1 cellular context compared by ENCODE assay signal in the genomic region with DNA sequence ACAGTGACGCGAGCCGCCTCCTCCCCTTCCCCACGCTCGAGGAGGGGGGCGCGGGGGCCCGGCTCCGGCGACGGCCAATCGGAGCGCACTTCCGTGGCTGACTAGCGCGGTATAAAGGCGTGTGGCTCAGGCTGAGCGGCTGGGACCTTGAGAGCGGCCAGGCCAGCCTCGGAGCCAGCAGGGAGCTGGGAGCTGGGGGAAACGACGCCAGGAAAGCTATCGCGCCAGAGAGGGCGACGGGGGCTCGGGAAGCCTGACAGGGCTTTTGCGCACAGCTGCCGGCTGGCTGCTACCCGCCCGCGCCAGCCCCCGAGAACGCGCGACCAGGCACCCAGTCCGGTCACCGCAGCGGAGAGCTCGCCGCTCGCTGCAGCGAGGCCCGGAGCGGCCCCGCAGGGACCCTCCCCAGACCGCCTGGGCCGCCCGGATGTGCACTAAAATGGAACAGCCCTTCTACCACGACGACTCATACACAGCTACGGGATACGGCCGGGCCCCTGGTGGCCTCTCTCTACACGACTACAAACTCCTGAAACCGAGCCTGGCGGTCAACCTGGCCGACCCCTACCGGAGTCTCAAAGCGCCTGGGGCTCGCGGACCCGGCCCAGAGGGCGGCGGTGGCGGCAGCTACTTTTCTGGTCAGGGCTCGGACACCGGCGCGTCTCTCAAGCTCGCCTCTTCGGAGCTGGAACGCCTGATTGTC.
TF ChIP-seq lines count a peak whose summit lies in the region.

A gene (plus strand): TSS at position 142 of the 703 bp plus-strand sequence. CDS start 286 bp downstream, at position 428.

TF ChIP-seq in HepG2, 621 proteins besides CTCF, POLR2A, EP300 and RAD21 (continued from another document and continues in another):
- TF ChIP-seq, protein P1, sequence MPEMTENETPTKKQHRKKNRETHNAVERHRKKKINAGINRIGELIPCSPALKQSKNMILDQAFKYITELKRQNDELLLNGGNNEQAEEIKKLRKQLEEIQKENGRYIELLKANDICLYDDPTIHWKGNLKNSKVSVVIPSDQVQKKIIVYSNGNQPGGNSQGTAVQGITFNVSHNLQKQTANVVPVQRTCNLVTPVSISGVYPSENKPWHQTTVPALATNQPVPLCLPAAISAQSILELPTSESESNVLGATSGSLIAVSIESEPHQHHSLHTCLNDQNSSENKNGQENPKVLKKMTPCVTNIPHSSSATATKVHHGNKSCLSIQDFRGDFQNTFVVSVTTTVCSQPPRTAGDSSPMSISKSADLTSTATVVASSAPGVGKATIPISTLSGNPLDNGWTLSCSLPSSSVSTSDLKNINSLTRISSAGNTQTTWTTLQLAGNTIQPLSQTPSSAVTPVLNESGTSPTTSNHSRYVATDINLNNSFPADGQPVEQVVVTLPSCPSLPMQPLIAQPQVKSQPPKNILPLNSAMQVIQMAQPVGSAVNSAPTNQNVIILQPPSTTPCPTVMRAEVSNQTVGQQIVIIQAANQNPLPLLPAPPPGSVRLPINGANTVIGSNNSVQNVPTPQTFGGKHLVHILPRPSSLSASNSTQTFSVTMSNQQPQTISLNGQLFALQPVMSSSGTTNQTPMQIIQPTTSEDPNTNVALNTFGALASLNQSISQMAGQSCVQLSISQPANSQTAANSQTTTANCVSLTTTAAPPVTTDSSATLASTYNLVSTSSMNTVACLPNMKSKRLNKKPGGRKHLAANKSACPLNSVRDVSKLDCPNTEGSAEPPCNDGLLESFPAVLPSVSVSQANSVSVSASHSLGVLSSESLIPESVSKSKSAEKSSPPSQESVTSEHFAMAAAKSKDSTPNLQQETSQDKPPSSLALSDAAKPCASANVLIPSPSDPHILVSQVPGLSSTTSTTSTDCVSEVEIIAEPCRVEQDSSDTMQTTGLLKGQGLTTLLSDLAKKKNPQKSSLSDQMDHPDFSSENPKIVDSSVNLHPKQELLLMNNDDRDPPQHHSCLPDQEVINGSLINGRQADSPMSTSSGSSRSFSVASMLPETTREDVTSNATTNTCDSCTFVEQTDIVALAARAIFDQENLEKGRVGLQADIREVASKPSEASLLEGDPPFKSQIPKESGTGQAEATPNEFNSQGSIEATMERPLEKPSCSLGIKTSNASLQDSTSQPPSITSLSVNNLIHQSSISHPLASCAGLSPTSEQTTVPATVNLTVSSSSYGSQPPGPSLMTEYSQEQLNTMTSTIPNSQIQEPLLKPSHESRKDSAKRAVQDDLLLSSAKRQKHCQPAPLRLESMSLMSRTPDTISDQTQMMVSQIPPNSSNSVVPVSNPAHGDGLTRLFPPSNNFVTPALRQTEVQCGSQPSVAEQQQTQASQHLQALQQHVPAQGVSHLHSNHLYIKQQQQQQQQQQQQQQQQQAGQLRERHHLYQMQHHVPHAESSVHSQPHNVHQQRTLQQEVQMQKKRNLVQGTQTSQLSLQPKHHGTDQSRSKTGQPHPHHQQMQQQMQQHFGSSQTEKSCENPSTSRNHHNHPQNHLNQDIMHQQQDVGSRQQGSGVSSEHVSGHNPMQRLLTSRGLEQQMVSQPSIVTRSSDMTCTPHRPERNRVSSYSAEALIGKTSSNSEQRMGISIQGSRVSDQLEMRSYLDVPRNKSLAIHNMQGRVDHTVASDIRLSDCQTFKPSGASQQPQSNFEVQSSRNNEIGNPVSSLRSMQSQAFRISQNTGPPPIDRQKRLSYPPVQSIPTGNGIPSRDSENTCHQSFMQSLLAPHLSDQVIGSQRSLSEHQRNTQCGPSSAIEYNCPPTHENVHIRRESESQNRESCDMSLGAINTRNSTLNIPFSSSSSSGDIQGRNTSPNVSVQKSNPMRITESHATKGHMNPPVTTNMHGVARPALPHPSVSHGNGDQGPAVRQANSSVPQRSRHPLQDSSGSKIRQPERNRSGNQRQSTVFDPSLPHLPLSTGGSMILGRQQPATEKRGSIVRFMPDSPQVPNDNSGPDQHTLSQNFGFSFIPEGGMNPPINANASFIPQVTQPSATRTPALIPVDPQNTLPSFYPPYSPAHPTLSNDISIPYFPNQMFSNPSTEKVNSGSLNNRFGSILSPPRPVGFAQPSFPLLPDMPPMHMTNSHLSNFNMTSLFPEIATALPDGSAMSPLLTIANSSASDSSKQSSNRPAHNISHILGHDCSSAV (CRISPR knock-in tag; IDR thresholded peaks at IDR 0.05; ENCODE audit: borderline replicate concordance), result 0 out of 2 replicates have a peak, but pooled peaks have one; percentile 61
- TF ChIP-seq, protein P2, sequence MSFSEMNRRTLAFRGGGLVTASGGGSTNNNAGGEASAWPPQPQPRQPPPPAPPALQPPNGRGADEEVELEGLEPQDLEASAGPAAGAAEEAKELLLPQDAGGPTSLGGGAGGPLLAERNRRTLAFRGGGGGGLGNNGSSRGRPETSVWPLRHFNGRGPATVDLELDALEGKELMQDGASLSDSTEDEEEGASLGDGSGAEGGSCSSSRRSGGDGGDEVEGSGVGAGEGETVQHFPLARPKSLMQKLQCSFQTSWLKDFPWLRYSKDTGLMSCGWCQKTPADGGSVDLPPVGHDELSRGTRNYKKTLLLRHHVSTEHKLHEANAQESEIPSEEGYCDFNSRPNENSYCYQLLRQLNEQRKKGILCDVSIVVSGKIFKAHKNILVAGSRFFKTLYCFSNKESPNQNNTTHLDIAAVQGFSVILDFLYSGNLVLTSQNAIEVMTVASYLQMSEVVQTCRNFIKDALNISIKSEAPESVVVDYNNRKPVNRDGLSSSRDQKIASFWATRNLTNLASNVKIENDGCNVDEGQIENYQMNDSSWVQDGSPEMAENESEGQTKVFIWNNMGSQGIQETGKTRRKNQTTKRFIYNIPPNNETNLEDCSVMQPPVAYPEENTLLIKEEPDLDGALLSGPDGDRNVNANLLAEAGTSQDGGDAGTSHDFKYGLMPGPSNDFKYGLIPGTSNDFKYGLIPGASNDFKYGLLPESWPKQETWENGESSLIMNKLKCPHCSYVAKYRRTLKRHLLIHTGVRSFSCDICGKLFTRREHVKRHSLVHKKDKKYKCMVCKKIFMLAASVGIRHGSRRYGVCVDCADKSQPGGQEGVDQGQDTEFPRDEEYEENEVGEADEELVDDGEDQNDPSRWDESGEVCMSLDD (CRISPR knock-in tag; IDR thresholded peaks at IDR 0.05; ENCODE audit: borderline replicate concordance), result 0 out of 2 replicates have a peak, but pooled peaks have one; percentile 10
- TF ChIP-seq ZNF780A (CRISPR knock-in tag; IDR thresholded peaks at IDR 0.05), result no peak
- TF ChIP-seq, protein P3, sequence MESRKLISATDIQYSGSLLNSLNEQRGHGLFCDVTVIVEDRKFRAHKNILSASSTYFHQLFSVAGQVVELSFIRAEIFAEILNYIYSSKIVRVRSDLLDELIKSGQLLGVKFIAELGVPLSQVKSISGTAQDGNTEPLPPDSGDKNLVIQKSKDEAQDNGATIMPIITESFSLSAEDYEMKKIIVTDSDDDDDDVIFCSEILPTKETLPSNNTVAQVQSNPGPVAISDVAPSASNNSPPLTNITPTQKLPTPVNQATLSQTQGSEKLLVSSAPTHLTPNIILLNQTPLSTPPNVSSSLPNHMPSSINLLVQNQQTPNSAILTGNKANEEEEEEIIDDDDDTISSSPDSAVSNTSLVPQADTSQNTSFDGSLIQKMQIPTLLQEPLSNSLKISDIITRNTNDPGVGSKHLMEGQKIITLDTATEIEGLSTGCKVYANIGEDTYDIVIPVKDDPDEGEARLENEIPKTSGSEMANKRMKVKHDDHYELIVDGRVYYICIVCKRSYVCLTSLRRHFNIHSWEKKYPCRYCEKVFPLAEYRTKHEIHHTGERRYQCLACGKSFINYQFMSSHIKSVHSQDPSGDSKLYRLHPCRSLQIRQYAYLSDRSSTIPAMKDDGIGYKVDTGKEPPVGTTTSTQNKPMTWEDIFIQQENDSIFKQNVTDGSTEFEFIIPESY (CRISPR knock-in tag; IDR thresholded peaks at IDR 0.05), result no peak
- TF ChIP-seq, protein P4, sequence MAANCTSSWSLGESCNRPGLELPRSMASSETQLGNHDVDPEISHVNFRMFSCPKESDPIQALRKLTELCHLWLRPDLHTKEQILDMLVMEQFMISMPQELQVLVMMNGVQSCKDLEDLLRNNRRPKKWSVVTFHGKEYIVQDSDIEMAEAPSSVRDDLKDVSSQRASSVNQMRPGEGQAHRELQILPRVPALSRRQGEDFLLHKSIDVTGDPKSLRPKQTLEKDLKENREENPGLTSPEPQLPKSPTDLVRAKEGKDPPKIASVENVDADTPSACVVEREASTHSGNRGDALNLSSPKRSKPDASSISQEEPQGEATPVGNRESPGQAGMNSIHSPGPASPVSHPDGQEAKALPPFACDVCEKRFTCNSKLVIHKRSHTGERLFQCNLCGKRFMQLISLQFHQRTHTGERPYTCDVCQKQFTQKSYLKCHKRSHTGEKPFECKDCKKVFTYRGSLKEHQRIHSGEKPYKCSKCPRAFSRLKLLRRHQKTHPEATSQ (CRISPR knock-in tag; IDR thresholded peaks at IDR 0.05; ENCODE audit: borderline replicate concordance), result no peak
- TF ChIP-seq ZNF33A (CRISPR knock-in tag; IDR thresholded peaks at IDR 0.05; ENCODE audit: borderline replicate concordance), result no peak
- no peak for TF ChIP-seq MATR3 (CRISPR knock-in tag; IDR thresholded peaks at IDR 0.05)
- TF ChIP-seq, protein P5, sequence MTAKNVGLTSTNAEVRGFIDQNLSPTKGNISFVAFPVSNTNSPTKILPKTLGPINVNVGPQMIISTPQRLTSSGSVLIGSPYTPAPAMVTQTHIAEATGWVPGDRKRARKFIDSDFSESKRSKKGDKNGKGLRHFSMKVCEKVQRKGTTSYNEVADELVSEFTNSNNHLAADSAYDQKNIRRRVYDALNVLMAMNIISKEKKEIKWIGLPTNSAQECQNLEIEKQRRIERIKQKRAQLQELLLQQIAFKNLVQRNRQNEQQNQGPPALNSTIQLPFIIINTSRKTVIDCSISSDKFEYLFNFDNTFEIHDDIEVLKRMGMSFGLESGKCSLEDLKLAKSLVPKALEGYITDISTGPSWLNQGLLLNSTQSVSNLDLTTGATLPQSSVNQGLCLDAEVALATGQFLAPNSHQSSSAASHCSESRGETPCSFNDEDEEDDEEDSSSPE (CRISPR knock-in tag; IDR thresholded peaks at IDR 0.05), result peak; percentile 79
- TF ChIP-seq ZNF546 (CRISPR knock-in tag; conservative IDR thresholded peaks at IDR 0.05), result no peak; the same call in 1 of the 2 replicates
- peak; percentile 77; the same call in 1 of the 2 replicates for TF ChIP-seq YEATS2 (CRISPR knock-in tag; IDR thresholded peaks at IDR 0.05; ENCODE audit: borderline replicate concordance)
- TF ChIP-seq ZNF274 (CRISPR knock-in tag; IDR thresholded peaks at IDR 0.05), result no peak
- TF ChIP-seq PHF5A (CRISPR knock-in tag; IDR thresholded peaks at IDR 0.05; ENCODE audit: low read depth, unreplicated experiment), result no peak
- no peak; the same call in 1 of the 2 replicates for TF ChIP-seq SATB2 (CRISPR knock-in tag; IDR thresholded peaks at IDR 0.05)
- no peak for TF ChIP-seq ZNF776 (CRISPR knock-in tag; IDR thresholded peaks at IDR 0.05)
- TF ChIP-seq, protein P6, sequence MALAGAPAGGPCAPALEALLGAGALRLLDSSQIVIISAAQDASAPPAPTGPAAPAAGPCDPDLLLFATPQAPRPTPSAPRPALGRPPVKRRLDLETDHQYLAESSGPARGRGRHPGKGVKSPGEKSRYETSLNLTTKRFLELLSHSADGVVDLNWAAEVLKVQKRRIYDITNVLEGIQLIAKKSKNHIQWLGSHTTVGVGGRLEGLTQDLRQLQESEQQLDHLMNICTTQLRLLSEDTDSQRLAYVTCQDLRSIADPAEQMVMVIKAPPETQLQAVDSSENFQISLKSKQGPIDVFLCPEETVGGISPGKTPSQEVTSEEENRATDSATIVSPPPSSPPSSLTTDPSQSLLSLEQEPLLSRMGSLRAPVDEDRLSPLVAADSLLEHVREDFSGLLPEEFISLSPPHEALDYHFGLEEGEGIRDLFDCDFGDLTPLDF (CRISPR knock-in tag; IDR thresholded peaks at IDR 0.05), result no peak
- TF ChIP-seq, protein P7, sequence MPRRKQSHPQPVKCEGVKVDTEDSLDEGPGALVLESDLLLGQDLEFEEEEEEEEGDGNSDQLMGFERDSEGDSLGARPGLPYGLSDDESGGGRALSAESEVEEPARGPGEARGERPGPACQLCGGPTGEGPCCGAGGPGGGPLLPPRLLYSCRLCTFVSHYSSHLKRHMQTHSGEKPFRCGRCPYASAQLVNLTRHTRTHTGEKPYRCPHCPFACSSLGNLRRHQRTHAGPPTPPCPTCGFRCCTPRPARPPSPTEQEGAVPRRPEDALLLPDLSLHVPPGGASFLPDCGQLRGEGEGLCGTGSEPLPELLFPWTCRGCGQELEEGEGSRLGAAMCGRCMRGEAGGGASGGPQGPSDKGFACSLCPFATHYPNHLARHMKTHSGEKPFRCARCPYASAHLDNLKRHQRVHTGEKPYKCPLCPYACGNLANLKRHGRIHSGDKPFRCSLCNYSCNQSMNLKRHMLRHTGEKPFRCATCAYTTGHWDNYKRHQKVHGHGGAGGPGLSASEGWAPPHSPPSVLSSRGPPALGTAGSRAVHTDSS (CRISPR knock-in tag; conservative IDR thresholded peaks at IDR 0.05), result no peak
- no peak for TF ChIP-seq ZNF20 (CRISPR knock-in tag; IDR thresholded peaks at IDR 0.05)
- TF ChIP-seq, protein P8, sequence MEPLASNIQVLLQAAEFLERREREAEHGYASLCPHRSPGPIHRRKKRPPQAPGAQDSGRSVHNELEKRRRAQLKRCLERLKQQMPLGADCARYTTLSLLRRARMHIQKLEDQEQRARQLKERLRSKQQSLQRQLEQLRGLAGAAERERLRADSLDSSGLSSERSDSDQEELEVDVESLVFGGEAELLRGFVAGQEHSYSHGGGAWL (CRISPR knock-in tag; IDR thresholded peaks at IDR 0.05), result peak; percentile 93
- peak; percentile 84 for TF ChIP-seq ZFY (CRISPR knock-in tag; IDR thresholded peaks at IDR 0.05)
- TF ChIP-seq ZSCAN12 (CRISPR knock-in tag; IDR thresholded peaks at IDR 0.05), result no peak; the same call in 1 of the 2 replicates
- no peak for TF ChIP-seq GTF3A (CRISPR knock-in tag; conservative IDR thresholded peaks at IDR 0.05)
- peak; percentile 43 for TF ChIP-seq ZNF878 (CRISPR knock-in tag; IDR thresholded peaks at IDR 0.05)
- TF ChIP-seq ZNF432 (CRISPR knock-in tag; IDR thresholded peaks at IDR 0.05; ENCODE audit: borderline replicate concordance), result no peak
- no peak for TF ChIP-seq HMGA1 (CRISPR knock-in tag; conservative IDR thresholded peaks at IDR 0.05)
- TF ChIP-seq, protein P9, sequence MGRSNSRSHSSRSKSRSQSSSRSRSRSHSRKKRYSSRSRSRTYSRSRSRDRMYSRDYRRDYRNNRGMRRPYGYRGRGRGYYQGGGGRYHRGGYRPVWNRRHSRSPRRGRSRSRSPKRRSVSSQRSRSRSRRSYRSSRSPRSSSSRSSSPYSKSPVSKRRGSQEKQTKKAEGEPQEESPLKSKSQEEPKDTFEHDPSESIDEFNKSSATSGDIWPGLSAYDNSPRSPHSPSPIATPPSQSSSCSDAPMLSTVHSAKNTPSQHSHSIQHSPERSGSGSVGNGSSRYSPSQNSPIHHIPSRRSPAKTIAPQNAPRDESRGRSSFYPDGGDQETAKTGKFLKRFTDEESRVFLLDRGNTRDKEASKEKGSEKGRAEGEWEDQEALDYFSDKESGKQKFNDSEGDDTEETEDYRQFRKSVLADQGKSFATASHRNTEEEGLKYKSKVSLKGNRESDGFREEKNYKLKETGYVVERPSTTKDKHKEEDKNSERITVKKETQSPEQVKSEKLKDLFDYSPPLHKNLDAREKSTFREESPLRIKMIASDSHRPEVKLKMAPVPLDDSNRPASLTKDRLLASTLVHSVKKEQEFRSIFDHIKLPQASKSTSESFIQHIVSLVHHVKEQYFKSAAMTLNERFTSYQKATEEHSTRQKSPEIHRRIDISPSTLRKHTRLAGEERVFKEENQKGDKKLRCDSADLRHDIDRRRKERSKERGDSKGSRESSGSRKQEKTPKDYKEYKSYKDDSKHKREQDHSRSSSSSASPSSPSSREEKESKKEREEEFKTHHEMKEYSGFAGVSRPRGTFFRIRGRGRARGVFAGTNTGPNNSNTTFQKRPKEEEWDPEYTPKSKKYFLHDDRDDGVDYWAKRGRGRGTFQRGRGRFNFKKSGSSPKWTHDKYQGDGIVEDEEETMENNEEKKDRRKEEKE (IDR thresholded peaks at IDR 0.05), result no peak
